In genomic region chr3:134244921-134245320, GRCh38 we compare ENCODE assay signal across 1 cellular context.
TF ChIP-seq lines count a peak whose summit lies in the region.

No MANE protein-coding gene starts in this region.

TF ChIP-seq in HEK293, 187 proteins besides CTCF, POLR2A, EP300 and RAD21 (continued from another document):
- TF ChIP-seq ZFP37 (tag by site-specific recombination; IDR thresholded peaks at IDR 0.05) (no peak), HOXA7 (CRISPR knock-in tag; IDR thresholded peaks at IDR 0.05; ENCODE audit: borderline replicate concordance) (no peak), FEZF1 (tag by site-specific recombination; IDR thresholded peaks at IDR 0.05) (peak; percentile 80), ZBTB17 (tag by site-specific recombination; IDR thresholded peaks at IDR 0.05) (no peak), ZNF558 (tag by site-specific recombination; IDR thresholded peaks at IDR 0.05) (no peak), OSR2 (tag by site-specific recombination; IDR thresholded peaks at IDR 0.05) (no peak), ZNF423 (tag by site-specific recombination; IDR thresholded peaks at IDR 0.05) (0 out of 2 replicates have a peak, but pooled peaks have one; percentile 15), ZNF792 (tag by site-specific recombination; IDR thresholded peaks at IDR 0.05) (no peak), ZNF223 (tag by site-specific recombination; IDR thresholded peaks at IDR 0.05) (no peak)
